In genomic region chr6:124854338-124854922, GRCh38 we compare ENCODE assay signal across 9 cellular contexts.
DNase-seq lines count a peak whose midpoint lies in the region; ATAC-seq and TF ChIP-seq lines count a peak whose summit lies in the region.
"Had no signal": no experiment of that assay in that cellular context is flagged by ENCODE, and none has a peak within 500 bp of the region (broad histone marks: within the 10 kb centered on the region; RNA-seq: fewer than 3 reads in every experiment).

No MANE protein-coding gene starts in this region.

- H3K27me3 ChIP-seq in breast epithelium (no peaks in the 10 kb centered on the region), aorta (ENCODE audit: control insufficient read depth in 1 of 2, insufficient read depth in 2 of 2, low read length in 1 of 2) (no peaks in the 10 kb centered on the region)

- H3K9me3 ChIP-seq in breast epithelium (no peaks in the 10 kb centered on the region), aorta (ENCODE audit: control insufficient read depth, low read length) (no peaks in the 10 kb centered on the region)

- H3K9me3 Mint-ChIP-seq in MCF 10A (ENCODE audit: unreplicated experiment) = no peaks in the 10 kb centered on the region
- H3K9me3 Mint-ChIP-seq: activated B cell treated with CpG ODN at 0.5 μM for 24 hours had no signal

- H3K36me3 ChIP-seq in breast epithelium (no peaks in the 10 kb centered on the region), aorta (ENCODE audit: control insufficient read depth in 1 of 2, insufficient read depth in 2 of 2, low read length in 1 of 2) (no peaks in the 10 kb centered on the region)

- TF ChIP-seq CTCF in MCF 10A (IDR thresholded peaks at IDR 0.05; ENCODE audit: unreplicated experiment) (peak; percentile 38), breast epithelium (IDR thresholded peaks at IDR 0.05) (peak in 1 of 3 donors; percentile 22), choroid plexus epithelial cell (conservative IDR thresholded peaks at IDR 0.05; ENCODE audit: low read depth, low read length) (peak; percentile 44)

- H3K4me3 Mint-ChIP-seq in MCF 10A (ENCODE audit: unreplicated experiment) = no peak overlapping the region
- H3K4me3 Mint-ChIP-seq: activated B cell treated with CpG ODN at 0.5 μM for 24 hours had no signal

- intact Hi-C loops in MCF 10A (cut with micrococcal nuclease) = loop anchor here (1.0 to 5.0 kb wide), 5 partner anchors 452 to 1461 kb away; no protein-coding TSS in a partner anchor
- intact Hi-C loops in breast epithelium (cut with DNase I; ENCODE audit: low total_unique reads) = no loop called here
- intact Hi-C loops in aorta (cut with DNase I) = loop anchor here (10.0 kb wide), 1 partner anchor 1050 kb away; the partner anchor contains the start of gene NKAIN2 (in 2 of the 2)

- no peaks in the 10 kb centered on the region for H3K4me1 Mint-ChIP-seq in MCF 10A (ENCODE audit: insufficient read depth, unreplicated experiment)
- H3K4me1 Mint-ChIP-seq: activated B cell treated with CpG ODN at 0.5 μM for 24 hours had no signal

- 83 to 84% methylated on average over 1 of the region's 1 CpG for WGBS in aorta, 2 donors

- H3K4me1 ChIP-seq in breast epithelium = no peaks in the 10 kb centered on the region
- H3K4me1 ChIP-seq in aorta (ENCODE audit: control insufficient read depth in 1 of 2, insufficient read depth in 2 of 2, low read length in 2 of 2) = no peaks in the 10 kb centered on the region

- BruUV-seq in MCF 10A (replicated peaks; lab: Mats Ljungman, UMichigan) = no TSS peak

- no peak for ATAC-seq in GM18519 (IDR thresholded peaks at IDR 0.05; ENCODE audit: low FRiP score, unreplicated experiment)
- no peak for ATAC-seq in aorta (ENCODE audit: low FRiP score)

- H3K27ac Mint-ChIP-seq in MCF 10A (ENCODE audit: low read depth, unreplicated experiment) = no peak overlapping the region
- H3K27ac Mint-ChIP-seq: activated B cell treated with CpG ODN at 0.5 μM for 24 hours had no signal

- CTCF ChIA-PET in MCF 10A (lab: Yijun Ruan, JAX) = interaction anchor here (0.7 to 6.1 kb wide), 13 partner anchors 12 to 1985 kb away, joined by 3 to 35 read pairs (median 5); no protein-coding TSS in a partner anchor

- H3K4me3 ChIP-seq in breast epithelium (no peak overlapping the region), choroid plexus epithelial cell (ENCODE audit: low read depth, low read length) (no peak overlapping the region), aorta (ENCODE audit: low read length in 2 of 2) (no peak overlapping the region)

- H3K27me3 Mint-ChIP-seq in MCF 10A (ENCODE audit: insufficient read depth, unreplicated experiment) = no peaks in the 10 kb centered on the region
- H3K27me3 Mint-ChIP-seq: activated B cell treated with CpG ODN at 0.5 μM for 24 hours had no signal

- H3K36me3 Mint-ChIP-seq in MCF 10A (ENCODE audit: insufficient read depth, unreplicated experiment) = no peaks in the 10 kb centered on the region

- DNase-seq in MCF 10A (ENCODE audit: unreplicated experiment) (peak; percentile 11), breast epithelium (ENCODE audit: low spot score in 2 of 2) (no peak), NCI-H2227 (lab: John Stamatoyannopoulos, UW; ENCODE audit: unreplicated experiment) (peak; percentile 5), choroid plexus epithelial cell (ENCODE audit: low read depth) (peak; percentile 18), superior temporal gyrus (ENCODE audit: extremely low spot score) (peak; percentile 55), aorta (no peak), nucleus accumbens (lab: John Stamatoyannopoulos, UW) (no peak)
- DNase-seq: activated B cell treated with CpG ODN at 0.5 μM for 24 hours had no signal

- no peak for TF ChIP-seq POLR2A in breast epithelium (IDR thresholded peaks at IDR 0.05)

- H3K27ac ChIP-seq in breast epithelium (no peak overlapping the region), aorta (ENCODE audit: low read depth in 1 of 2, low read length in 2 of 2) (no peak overlapping the region)

- POLR2A ChIA-PET in MCF 10A (lab: Yijun Ruan, JAX) = no interaction called here

Comparison
In these comparisons a context has a peak if more than half of its experiments do, and no peak if none do; other contexts are left out.
1. DNase-seq: peak in MCF 10A (single experiment), NCI-H2227 (single experiment), choroid plexus epithelial cell (single experiment) and superior temporal gyrus (single experiment); none in breast epithelium (0 of 2), aorta (0 of 2) and nucleus accumbens (0 of 56).